Comparison of ENCODE assay signal across 13 cellular contexts in genomic region chr21:42461185-42461520, GRCh38. TPM values are rescaled to one million over a fixed set of nuclear protein-coding genes. Genes with fewer than 3 reads are reported as not detected.
A peak's percentile ranks its signal among the peaks of the same experiment; 100 is the strongest.
DNase-seq lines count a peak whose midpoint lies in the region; ATAC-seq, FAIRE-seq and TF ChIP-seq lines count a peak whose summit lies in the region.
"Had no signal": no experiment of that assay in that cellular context is flagged by ENCODE, and none has a peak within 500 bp of the region (broad histone marks: within the 10 kb centered on the region; RNA-seq: fewer than 3 reads in every experiment).

No MANE protein-coding gene starts in this region.

- H3K27me3 ChIP-seq in HAP-1 (ENCODE audit: low read depth), result no peaks in the 10 kb centered on the region
- H3K27me3 ChIP-seq: MG63 had no signal

- peak; percentile 72 for FAIRE-seq in GM12891 (lab: Jason Lieb, UNC)

- peak overlapping the region in 2 of 3 donors; percentile 10 to 67 for H3K4me3 Mint-ChIP-seq in T-cell
- H3K4me3 Mint-ChIP-seq in naive B cell, result peak overlapping the region; percentile 71 to 95 (median 84)

- H3K9me3 Mint-ChIP-seq in T-cell, result no peaks in the 10 kb centered on the region
- no peaks in the 10 kb centered on the region for H3K9me3 Mint-ChIP-seq in naive B cell

- in situ Hi-C loops in HAP-1 (cut with MboI; ENCODE audit: low sequenced_read_pairs), result no loop called here

- no peaks in the 10 kb centered on the region for H3K9me3 ChIP-seq in HAP-1
- H3K9me3 ChIP-seq: lower lobe of right lung, MG63 had no signal

- no peak for TF ChIP-seq POLR2A in GM12891 (IDR thresholded peaks at IDR 0.05; ENCODE audit: low read depth, low read length)

- CTCF ChIA-PET in T-cell (lab: Charles Lee), result no interaction called here

- no peaks in the 10 kb centered on the region for H3K4me1 ChIP-seq in HAP-1

- ATAC-seq in T-cell (replicated peaks in 1 of 4) (no peak), naive B cell (ENCODE audit: low read depth in 2 of 2) (peak; percentile 4), GM19023 (IDR thresholded peaks at IDR 0.05; ENCODE audit: unreplicated experiment) (no peak)

- H3K27me3 Mint-ChIP-seq in T-cell (no peaks in the 10 kb centered on the region), naive B cell (no peaks in the 10 kb centered on the region)

- H3K36me3 ChIP-seq in HAP-1 (replicated peaks), result no peaks in the 10 kb centered on the region
- H3K36me3 ChIP-seq: lower lobe of right lung, MG63 had no signal

- peak overlapping the region; percentile 79 for H3K27ac Mint-ChIP-seq in T-cell
- H3K27ac Mint-ChIP-seq in naive B cell, result peak overlapping the region; percentile 99 to 100 (median 99)

- DNase-seq in NCI-H1436 (lab: John Stamatoyannopoulos, UW) (peak; percentile 58), NCI-H1436 treated with DMSO at 0.1 percent for 48 hours (lab: John Stamatoyannopoulos, UW) (no peak), GM12891 (ENCODE audit: insufficient read length, low spot score) (no peak), T-cell (no peak), naive B cell (no peak), NCI-H69 (lab: John Stamatoyannopoulos, UW) (no peak), HAP-1 (ENCODE audit: low spot score in 2 of 2) (no peak)
- DNase-seq: 8988T, lower lobe of right lung, MG63 had no signal

- POLR2A ChIA-PET in T-cell (lab: Charles Lee), result no interaction called here

- no peak overlapping the region for H3K4me3 ChIP-seq in HAP-1
- H3K4me3 ChIP-seq: lower lobe of right lung, MG63 had no signal

- H3K4me1 Mint-ChIP-seq in T-cell (peaks cover 69 to 75% (median 70%) of the 10 kb centered on the region in 3 donors), naive B cell (peaks cover 54 to 67% (median 65%) of the 10 kb centered on the region in 3 donors)

- H3K36me3 Mint-ChIP-seq in T-cell (no peaks in the 10 kb centered on the region), naive B cell (no peaks in the 10 kb centered on the region)

TF ChIP-seq in GM12891, 5 proteins besides CTCF, POLR2A, EP300 and RAD21:
- no peak for TF ChIP-seq POLR2AphosphoS5 (IDR thresholded peaks at IDR 0.05; ENCODE audit: low read depth, low read length)
- TF ChIP-seq SPI1 (IDR thresholded peaks at IDR 0.05; ENCODE audit: low read depth, low read length), result no peak
- no peak for TF ChIP-seq TAF1 (IDR thresholded peaks at IDR 0.05; ENCODE audit: low read depth, low read length)
- TF ChIP-seq POU2F2 (IDR thresholded peaks at IDR 0.05; ENCODE audit: low read depth, low read length), result no peak
- TF ChIP-seq PAX5 (IDR thresholded peaks at IDR 0.05; ENCODE audit: insufficient read depth, low read length, severe bottlenecking), result no peak

RNA-seq across cellular contexts. Expression of gene RSPH1, which starts 34.9 kb away (rescaled TPM):
- 2.6 TPM for polyA plus RNA-seq in GM12891 (2012; ENCODE audit: low read depth, missing spikeins)
- total RNA-seq in T-cell, result under 1 TPM in 2 of 5 donors, not detected in 3; 0.12 to 0.20 TPM
- polyA plus RNA-seq in naive B cell (ENCODE audit: low read depth in 6 of 6), result not detected
- total RNA-seq: activated CD8-positive, alpha-beta memory T cell treated with anti-CD3 and anti-CD28 coated beads for 36 hours had no signal

RNA-seq across cellular contexts. Expression of gene SLC37A1, which starts 52.5 kb away (rescaled TPM):
- 14.0 TPM for polyA plus RNA-seq in GM12891 (2012; ENCODE audit: low read depth, missing spikeins)
- total RNA-seq in T-cell, result 10 to 100 TPM; 18.7 to 26.3 (median 22.6) TPM
- 10 to 100 TPM in 4 of 6 donors, 1 to 10 TPM in 2; 4.9 to 15.7 (median 11.2) TPM for polyA plus RNA-seq in naive B cell (ENCODE audit: low read depth in 6 of 6)

RNA-seq across cellular contexts. Expression of gene UBASH3A, which starts 57.5 kb away (rescaled TPM):
- polyA plus RNA-seq in GM12891 (2012; ENCODE audit: low read depth, missing spikeins), result 1.1 TPM
- total RNA-seq in T-cell, result 10 to 100 TPM; 59.1 to 98.8 (median 80.5) TPM
- polyA plus RNA-seq in naive B cell (ENCODE audit: low read depth in 6 of 6), result under 1 TPM in 2 of 6 donors, not detected in 4; 0.16 to 0.32 TPM
- total RNA-seq: pulmonary artery endothelial cell had no signal

Comparison
In these comparisons a context has a peak if more than half of its experiments do, and no peak if none do; other contexts are left out.
1. ATAC-seq: peak in naive B cell (2 of 2); none in T-cell (0 of 4) and GM19023 (single experiment).